In genomic region chr6:30857537-30857936, GRCh38 we compare ENCODE assay signal across 1 cellular context.
TF ChIP-seq lines count a peak whose summit lies in the region.

No MANE protein-coding gene starts in this region.

TF ChIP-seq in HepG2, 621 proteins besides CTCF, POLR2A, EP300 and RAD21 (continues in another document):
- TF ChIP-seq FOXP1 (IDR thresholded peaks at IDR 0.05) (no peak), FOXP1 (CRISPR knock-in tag; IDR thresholded peaks at IDR 0.05) (0 out of 2 replicates have a peak, but pooled peaks have one; percentile 31), CCAR2 (optimal IDR thresholded peaks at IDR 0.05; ENCODE audit: low read depth, low read length) (no peak), REPIN1 (CRISPR knock-in tag; IDR thresholded peaks at IDR 0.05; ENCODE audit: borderline replicate concordance, low read depth) (no peak), ZNF652 (CRISPR knock-in tag; IDR thresholded peaks at IDR 0.05; ENCODE audit: borderline replicate concordance, low read depth) (peak; percentile 97), ZNF234 (CRISPR knock-in tag; conservative IDR thresholded peaks at IDR 0.05) (no peak), ZNF3 (CRISPR knock-in tag; IDR thresholded peaks at IDR 0.05) (no peak), ZNF20 (CRISPR knock-in tag; IDR thresholded peaks at IDR 0.05) (no peak), XRCC5 (optimal IDR thresholded peaks at IDR 0.05; ENCODE audit: low read length) (no peak), ZNF788 (CRISPR knock-in tag; IDR thresholded peaks at IDR 0.05; ENCODE audit: borderline replicate concordance) (no peak), ZBTB2 (CRISPR knock-in tag; IDR thresholded peaks at IDR 0.05; ENCODE audit: low read depth) (no peak), ZNF782 (CRISPR knock-in tag; IDR thresholded peaks at IDR 0.05; ENCODE audit: borderline replicate concordance) (no peak), ZNF691 (CRISPR knock-in tag; IDR thresholded peaks at IDR 0.05; ENCODE audit: borderline replicate concordance, low read depth) (no peak), HDAC1 (CRISPR knock-in tag; IDR thresholded peaks at IDR 0.05) (0 out of 2 replicates have a peak, but pooled peaks have one; percentile 25), GLI4 (CRISPR knock-in tag; IDR thresholded peaks at IDR 0.05; ENCODE audit: borderline replicate concordance) (no peak), ATF1 (CRISPR knock-in tag; IDR thresholded peaks at IDR 0.05) (no peak), ZNF101 (CRISPR knock-in tag; IDR thresholded peaks at IDR 0.05; ENCODE audit: borderline replicate concordance, low read depth) (no peak), ZNF792 (CRISPR knock-in tag; IDR thresholded peaks at IDR 0.05) (no peak), SOX5 (CRISPR knock-in tag; IDR thresholded peaks at IDR 0.05; ENCODE audit: borderline replicate concordance) (0 out of 2 replicates have a peak, but pooled peaks have one; percentile 13), AHR (CRISPR knock-in tag; IDR thresholded peaks at IDR 0.05) (no peak), ZMYM3 (CRISPR knock-in tag; IDR thresholded peaks at IDR 0.05) (peak; percentile 64; the same call in 1 of the 2 replicates), NR1H2 (CRISPR knock-in tag; IDR thresholded peaks at IDR 0.05; ENCODE audit: borderline replicate concordance, low read depth) (no peak), RAD51 (IDR thresholded peaks at IDR 0.05; ENCODE audit: borderline replicate concordance) (no peak), SAP130 (CRISPR knock-in tag; IDR thresholded peaks at IDR 0.05; ENCODE audit: low read depth) (peak; percentile 55; the same call in 1 of the 2 replicates), ZNF251 (CRISPR knock-in tag; IDR thresholded peaks at IDR 0.05) (no peak), FOXJ3 (CRISPR knock-in tag; IDR thresholded peaks at IDR 0.05; ENCODE audit: borderline replicate concordance) (no peak), JUND (CRISPR knock-in tag; IDR thresholded peaks at IDR 0.05) (no peak), ZSCAN21 (CRISPR knock-in tag; IDR thresholded peaks at IDR 0.05; ENCODE audit: borderline replicate concordance) (no peak), ZFP1 (CRISPR knock-in tag; IDR thresholded peaks at IDR 0.05) (no peak), FOXO1 (CRISPR knock-in tag; IDR thresholded peaks at IDR 0.05) (no peak), RBM39 (IDR thresholded peaks at IDR 0.05; ENCODE audit: low read depth, low read length, poor library complexity, severe bottlenecking) (no peak), ARNT (IDR thresholded peaks at IDR 0.05) (no peak), ZNF746 (CRISPR knock-in tag; IDR thresholded peaks at IDR 0.05) (no peak), ZNF484 (CRISPR knock-in tag; IDR thresholded peaks at IDR 0.05; ENCODE audit: borderline replicate concordance, low read depth) (no peak), JUNB (CRISPR knock-in tag; IDR thresholded peaks at IDR 0.05; ENCODE audit: borderline replicate concordance) (no peak), IRF2 (CRISPR knock-in tag; IDR thresholded peaks at IDR 0.05) (0 out of 2 replicates have a peak, but pooled peaks have one; percentile 21), SAFB2 (CRISPR knock-in tag; IDR thresholded peaks at IDR 0.05; ENCODE audit: borderline replicate concordance, low read depth) (no peak), CENPX (CRISPR knock-in tag; IDR thresholded peaks at IDR 0.05) (no peak), ELF3 (CRISPR knock-in tag; IDR thresholded peaks at IDR 0.05) (0 out of 2 replicates have a peak, but pooled peaks have one; percentile 20), IKZF4 (CRISPR knock-in tag; IDR thresholded peaks at IDR 0.05; ENCODE audit: borderline replicate concordance, low read depth, not compliant biosample characterization) (no peak)
- TF ChIP-seq, protein P1, sequence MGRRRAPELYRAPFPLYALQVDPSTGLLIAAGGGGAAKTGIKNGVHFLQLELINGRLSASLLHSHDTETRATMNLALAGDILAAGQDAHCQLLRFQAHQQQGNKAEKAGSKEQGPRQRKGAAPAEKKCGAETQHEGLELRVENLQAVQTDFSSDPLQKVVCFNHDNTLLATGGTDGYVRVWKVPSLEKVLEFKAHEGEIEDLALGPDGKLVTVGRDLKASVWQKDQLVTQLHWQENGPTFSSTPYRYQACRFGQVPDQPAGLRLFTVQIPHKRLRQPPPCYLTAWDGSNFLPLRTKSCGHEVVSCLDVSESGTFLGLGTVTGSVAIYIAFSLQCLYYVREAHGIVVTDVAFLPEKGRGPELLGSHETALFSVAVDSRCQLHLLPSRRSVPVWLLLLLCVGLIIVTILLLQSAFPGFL (CRISPR knock-in tag; IDR thresholded peaks at IDR 0.05): no peak
- TF ChIP-seq, protein P2, sequence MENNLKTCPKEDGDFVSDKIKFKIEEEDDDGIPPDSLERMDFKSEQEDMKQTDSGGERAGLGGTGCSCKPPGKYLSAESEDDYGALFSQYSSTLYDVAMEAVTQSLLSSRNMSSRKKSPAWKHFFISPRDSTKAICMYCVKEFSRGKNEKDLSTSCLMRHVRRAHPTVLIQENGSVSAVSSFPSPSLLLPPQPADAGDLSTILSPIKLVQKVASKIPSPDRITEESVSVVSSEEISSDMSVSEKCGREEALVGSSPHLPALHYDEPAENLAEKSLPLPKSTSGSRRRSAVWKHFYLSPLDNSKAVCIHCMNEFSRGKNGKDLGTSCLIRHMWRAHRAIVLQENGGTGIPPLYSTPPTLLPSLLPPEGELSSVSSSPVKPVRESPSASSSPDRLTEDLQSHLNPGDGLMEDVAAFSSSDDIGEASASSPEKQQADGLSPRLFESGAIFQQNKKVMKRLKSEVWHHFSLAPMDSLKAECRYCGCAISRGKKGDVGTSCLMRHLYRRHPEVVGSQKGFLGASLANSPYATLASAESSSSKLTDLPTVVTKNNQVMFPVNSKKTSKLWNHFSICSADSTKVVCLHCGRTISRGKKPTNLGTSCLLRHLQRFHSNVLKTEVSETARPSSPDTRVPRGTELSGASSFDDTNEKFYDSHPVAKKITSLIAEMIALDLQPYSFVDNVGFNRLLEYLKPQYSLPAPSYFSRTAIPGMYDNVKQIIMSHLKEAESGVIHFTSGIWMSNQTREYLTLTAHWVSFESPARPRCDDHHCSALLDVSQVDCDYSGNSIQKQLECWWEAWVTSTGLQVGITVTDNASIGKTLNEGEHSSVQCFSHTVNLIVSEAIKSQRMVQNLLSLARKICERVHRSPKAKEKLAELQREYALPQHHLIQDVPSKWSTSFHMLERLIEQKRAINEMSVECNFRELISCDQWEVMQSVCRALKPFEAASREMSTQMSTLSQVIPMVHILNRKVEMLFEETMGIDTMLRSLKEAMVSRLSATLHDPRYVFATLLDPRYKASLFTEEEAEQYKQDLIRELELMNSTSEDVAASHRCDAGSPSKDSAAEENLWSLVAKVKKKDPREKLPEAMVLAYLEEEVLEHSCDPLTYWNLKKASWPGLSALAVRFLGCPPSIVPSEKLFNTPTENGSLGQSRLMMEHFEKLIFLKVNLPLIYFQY (CRISPR knock-in tag; IDR thresholded peaks at IDR 0.05; ENCODE audit: borderline replicate concordance): peak; percentile 24; the same call in 1 of the 2 replicates
- TF ChIP-seq, protein P3, sequence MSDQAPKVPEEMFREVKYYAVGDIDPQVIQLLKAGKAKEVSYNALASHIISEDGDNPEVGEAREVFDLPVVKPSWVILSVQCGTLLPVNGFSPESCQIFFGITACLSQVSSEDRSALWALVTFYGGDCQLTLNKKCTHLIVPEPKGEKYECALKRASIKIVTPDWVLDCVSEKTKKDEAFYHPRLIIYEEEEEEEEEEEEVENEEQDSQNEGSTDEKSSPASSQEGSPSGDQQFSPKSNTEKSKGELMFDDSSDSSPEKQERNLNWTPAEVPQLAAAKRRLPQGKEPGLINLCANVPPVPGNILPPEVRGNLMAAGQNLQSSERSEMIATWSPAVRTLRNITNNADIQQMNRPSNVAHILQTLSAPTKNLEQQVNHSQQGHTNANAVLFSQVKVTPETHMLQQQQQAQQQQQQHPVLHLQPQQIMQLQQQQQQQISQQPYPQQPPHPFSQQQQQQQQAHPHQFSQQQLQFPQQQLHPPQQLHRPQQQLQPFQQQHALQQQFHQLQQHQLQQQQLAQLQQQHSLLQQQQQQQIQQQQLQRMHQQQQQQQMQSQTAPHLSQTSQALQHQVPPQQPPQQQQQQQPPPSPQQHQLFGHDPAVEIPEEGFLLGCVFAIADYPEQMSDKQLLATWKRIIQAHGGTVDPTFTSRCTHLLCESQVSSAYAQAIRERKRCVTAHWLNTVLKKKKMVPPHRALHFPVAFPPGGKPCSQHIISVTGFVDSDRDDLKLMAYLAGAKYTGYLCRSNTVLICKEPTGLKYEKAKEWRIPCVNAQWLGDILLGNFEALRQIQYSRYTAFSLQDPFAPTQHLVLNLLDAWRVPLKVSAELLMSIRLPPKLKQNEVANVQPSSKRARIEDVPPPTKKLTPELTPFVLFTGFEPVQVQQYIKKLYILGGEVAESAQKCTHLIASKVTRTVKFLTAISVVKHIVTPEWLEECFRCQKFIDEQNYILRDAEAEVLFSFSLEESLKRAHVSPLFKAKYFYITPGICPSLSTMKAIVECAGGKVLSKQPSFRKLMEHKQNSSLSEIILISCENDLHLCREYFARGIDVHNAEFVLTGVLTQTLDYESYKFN (CRISPR knock-in tag; conservative IDR thresholded peaks at IDR 0.05): peak; percentile 72
- TF ChIP-seq, protein P4, sequence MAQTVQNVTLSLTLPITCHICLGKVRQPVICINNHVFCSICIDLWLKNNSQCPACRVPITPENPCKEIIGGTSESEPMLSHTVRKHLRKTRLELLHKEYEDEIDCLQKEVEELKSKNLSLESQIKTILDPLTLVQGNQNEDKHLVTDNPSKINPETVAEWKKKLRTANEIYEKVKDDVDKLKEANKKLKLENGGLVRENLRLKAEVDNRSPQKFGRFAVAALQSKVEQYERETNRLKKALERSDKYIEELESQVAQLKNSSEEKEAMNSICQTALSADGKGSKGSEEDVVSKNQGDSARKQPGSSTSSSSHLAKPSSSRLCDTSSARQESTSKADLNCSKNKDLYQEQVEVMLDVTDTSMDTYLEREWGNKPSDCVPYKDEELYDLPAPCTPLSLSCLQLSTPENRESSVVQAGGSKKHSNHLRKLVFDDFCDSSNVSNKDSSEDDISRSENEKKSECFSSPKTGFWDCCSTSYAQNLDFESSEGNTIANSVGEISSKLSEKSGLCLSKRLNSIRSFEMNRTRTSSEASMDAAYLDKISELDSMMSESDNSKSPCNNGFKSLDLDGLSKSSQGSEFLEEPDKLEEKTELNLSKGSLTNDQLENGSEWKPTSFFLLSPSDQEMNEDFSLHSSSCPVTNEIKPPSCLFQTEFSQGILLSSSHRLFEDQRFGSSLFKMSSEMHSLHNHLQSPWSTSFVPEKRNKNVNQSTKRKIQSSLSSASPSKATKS (CRISPR knock-in tag; IDR thresholded peaks at IDR 0.05): no peak
- TF ChIP-seq, protein P5, sequence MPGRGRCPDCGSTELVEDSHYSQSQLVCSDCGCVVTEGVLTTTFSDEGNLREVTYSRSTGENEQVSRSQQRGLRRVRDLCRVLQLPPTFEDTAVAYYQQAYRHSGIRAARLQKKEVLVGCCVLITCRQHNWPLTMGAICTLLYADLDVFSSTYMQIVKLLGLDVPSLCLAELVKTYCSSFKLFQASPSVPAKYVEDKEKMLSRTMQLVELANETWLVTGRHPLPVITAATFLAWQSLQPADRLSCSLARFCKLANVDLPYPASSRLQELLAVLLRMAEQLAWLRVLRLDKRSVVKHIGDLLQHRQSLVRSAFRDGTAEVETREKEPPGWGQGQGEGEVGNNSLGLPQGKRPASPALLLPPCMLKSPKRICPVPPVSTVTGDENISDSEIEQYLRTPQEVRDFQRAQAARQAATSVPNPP (CRISPR knock-in tag; IDR thresholded peaks at IDR 0.05): no peak
- TF ChIP-seq, protein P6, sequence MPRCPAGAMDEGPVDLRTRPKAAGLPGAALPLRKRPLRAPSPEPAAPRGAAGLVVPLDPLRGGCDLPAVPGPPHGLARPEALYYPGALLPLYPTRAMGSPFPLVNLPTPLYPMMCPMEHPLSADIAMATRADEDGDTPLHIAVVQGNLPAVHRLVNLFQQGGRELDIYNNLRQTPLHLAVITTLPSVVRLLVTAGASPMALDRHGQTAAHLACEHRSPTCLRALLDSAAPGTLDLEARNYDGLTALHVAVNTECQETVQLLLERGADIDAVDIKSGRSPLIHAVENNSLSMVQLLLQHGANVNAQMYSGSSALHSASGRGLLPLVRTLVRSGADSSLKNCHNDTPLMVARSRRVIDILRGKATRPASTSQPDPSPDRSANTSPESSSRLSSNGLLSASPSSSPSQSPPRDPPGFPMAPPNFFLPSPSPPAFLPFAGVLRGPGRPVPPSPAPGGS (CRISPR knock-in tag; IDR thresholded peaks at IDR 0.05): no peak
- TF ChIP-seq, protein P7, sequence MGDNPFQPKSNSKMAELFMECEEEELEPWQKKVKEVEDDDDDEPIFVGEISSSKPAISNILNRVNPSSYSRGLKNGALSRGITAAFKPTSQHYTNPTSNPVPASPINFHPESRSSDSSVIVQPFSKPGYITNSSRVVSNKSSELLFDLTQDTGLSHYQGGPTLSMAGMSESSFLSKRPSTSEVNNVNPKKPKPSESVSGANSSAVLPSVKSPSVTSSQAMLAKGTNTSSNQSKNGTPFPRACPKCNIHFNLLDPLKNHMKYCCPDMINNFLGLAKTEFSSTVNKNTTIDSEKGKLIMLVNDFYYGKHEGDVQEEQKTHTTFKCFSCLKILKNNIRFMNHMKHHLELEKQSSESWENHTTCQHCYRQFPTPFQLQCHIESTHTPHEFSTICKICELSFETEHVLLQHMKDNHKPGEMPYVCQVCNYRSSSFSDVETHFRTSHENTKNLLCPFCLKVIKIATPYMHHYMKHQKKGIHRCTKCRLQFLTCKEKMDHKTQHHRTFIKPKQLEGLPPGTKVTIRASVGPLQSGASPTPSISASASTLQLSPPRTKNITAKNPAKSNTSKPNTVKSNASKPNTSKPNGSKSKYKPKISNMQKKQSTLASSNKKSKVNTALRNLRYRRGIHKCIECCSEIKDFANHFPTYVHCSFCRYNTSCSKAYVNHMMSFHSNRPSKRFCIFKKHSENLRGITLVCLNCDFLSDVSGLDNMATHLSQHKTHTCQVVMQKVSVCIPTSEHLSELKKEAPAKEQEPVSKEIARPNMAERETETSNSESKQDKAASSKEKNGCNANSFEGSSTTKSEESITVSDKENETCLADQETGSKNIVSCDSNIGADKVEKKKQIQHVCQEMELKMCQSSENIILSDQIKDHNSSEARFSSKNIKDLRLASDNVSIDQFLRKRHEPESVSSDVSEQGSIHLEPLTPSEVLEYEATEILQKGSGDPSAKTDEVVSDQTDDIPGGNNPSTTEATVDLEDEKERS (CRISPR knock-in tag; IDR thresholded peaks at IDR 0.05): no peak
